ENCODE assay signal across 21 cellular contexts in genomic region chr14:31047503-31047902, GRCh38.
"Had no signal": no experiment of that assay in that cellular context is flagged by ENCODE, and none has a peak within 500 bp of the region (broad histone marks: within the 10 kb centered on the region; RNA-seq: fewer than 3 reads in every experiment).

No MANE protein-coding gene starts in this region.

- H3K27ac ChIP-seq: colonic mucosa, neutrophil, psoas muscle, thoracic aorta had no signal

- H3K4me3 ChIP-seq: colonic mucosa, gastroesophageal sphincter, mucosa of descending colon, psoas muscle, thoracic aorta, transverse colon had no signal

- H3K27me3 ChIP-seq: colonic mucosa, gastroesophageal sphincter, neutrophil, transverse colon had no signal

- H3K36me3 ChIP-seq: colonic mucosa, gastroesophageal sphincter, neutrophil, thoracic aorta, transverse colon had no signal

- H3K9me3 ChIP-seq: colonic mucosa, gastroesophageal sphincter, mucosa of descending colon, neutrophil, psoas muscle, thoracic aorta, transverse colon had no signal

- ATAC-seq: left colon; mucosa of descending colon; naive thymus-derived CD8-positive, alpha-beta T cell; stimulated activated naive B cell treated with anti-CD40 and anti-IgM and Interleukin-4, amounts not matched to agents 10 μg/mL and 1 μg/mL and 100 μg/mL, for 72 hours; stimulated activated naive CD8-positive, alpha-beta T cell treated with anti-CD3 and anti-CD28 coated beads, Interleukin-15, amount 100 ng/mL, for 72 hours had no signal

- FAIRE-seq: endothelial cell of umbilical vein, urothelium cell line had no signal

- H3K4me1 ChIP-seq: colonic mucosa, gastroesophageal sphincter, psoas muscle had no signal

- DNase-seq: colonic mucosa; effector CD4-positive, alpha-beta T cell; endodermal cell; foreskin fibroblast; glutamatergic neuron; left colon; mammary epithelial cell; mucosa of descending colon; naive thymus-derived CD8-positive, alpha-beta T cell; retina; stimulated activated CD4-positive, alpha-beta T cell treated with anti-CD3 and anti-CD28 coated beads, Interleukin-2, amount 100 ng/mL, for 24 hours; stimulated activated CD4-positive, alpha-beta T cell treated with anti-CD3 and anti-CD28 coated beads, Interleukin-4, amount 100 ng/mL, for 4 hours; stimulated activated naive B cell treated with anti-CD40 and anti-IgM and Interleukin-4, amounts not matched to agents 10 μg/mL and 1 μg/mL and 100 μg/mL, for 72 hours; stimulated activated naive CD8-positive, alpha-beta T cell treated with anti-CD3 and anti-CD28 coated beads, Interleukin-15, amount 100 ng/mL, for 72 hours; transverse colon had no signal
